Comparison of ENCODE assay signal across 26 cellular contexts in genomic region chr10:3009341-3009740, GRCh38. TPM values are rescaled to one million over a fixed set of nuclear protein-coding genes. Genes with fewer than 3 reads are reported as not detected.
DNase-seq lines count a peak whose midpoint lies in the region; ATAC-seq, FAIRE-seq and TF ChIP-seq lines count a peak whose summit lies in the region.
"Had no signal": no experiment of that assay in that cellular context is flagged by ENCODE, and none has a peak within 500 bp of the region (broad histone marks: within the 10 kb centered on the region; RNA-seq: fewer than 3 reads in every experiment).

No MANE protein-coding gene starts in this region.

- in situ Hi-C loops in IMR-90 (cut with MboI; ENCODE audit: low sequenced_read_pairs): no loop called here

- H3K4me1 Mint-ChIP-seq in activated T-cell treated with anti-CD3 and anti-CD28 coated beads, Interleukin-2, amount 50 U/mL, for 4 hours (ENCODE audit: low read depth): no peaks in the 10 kb centered on the region
- H3K4me1 Mint-ChIP-seq: CD8-positive, alpha-beta memory T cell had no signal

- peaks cover 9% of the 10 kb centered on the region; the same call in 1 of the 2 replicates for H3K4me1 ChIP-seq in IMR-90 (ENCODE audit: control insufficient read depth, insufficient read depth, low read length)
- H3K4me1 ChIP-seq in prostate gland (replicated peaks): no peaks in the 10 kb centered on the region

- DNase-seq in activated T-cell treated with anti-CD3 and anti-CD28 coated beads, Interleukin-2, amount 50 U/mL, for 4 hours: no peak
- no peak for DNase-seq in activated T-cell treated with anti-CD3 and anti-CD28 coated beads, Interleukin-2, amount 50 U/mL, for 48 hours
- DNase-seq in IMR-90 (no peak), bronchial epithelial cell (ENCODE audit: low read depth) (peak; percentile 8), prostate gland (ENCODE audit: low spot score) (peak; percentile 24), SKM-1 treated with dmso at 0.1 percent for 144 hours (lab: John Stamatoyannopoulos, UW; ENCODE audit: unreplicated experiment) (no peak)
- DNase-seq in activated naive CD4-positive, alpha-beta T cell treated with Interleukin-2 at 50 U/mL for 16 hours: no peak
- DNase-seq: 8988T; CD8-positive, alpha-beta memory T cell; DMS 273 treated with DMSO at 0.1 percent for 48 hours; DMS79; EL; GDM1; Karpas-422; NCI-H1105; NCI-H1436 treated with DMSO at 0.1 percent for 48 hours; NCI-H1930; NCI-H2107; NCI-H446; NCI-H526; NCI-H82; Peyer's patch; SHP77 treated with DMSO at 0.1 percent for 48 hours had no signal

- no CpG with 5 or more reads among the region's 6 CpGs for WGBS in IMR-90 (ENCODE audit: extremely low coverage in 2 of 2, insufficient read length in 1 of 2), 2 experiments
- WGBS in prostate gland: 27% methylated on average over 6 of the region's 6 CpGs

- no peak overlapping the region for H4K5ac ChIP-seq in IMR-90 (ENCODE audit: low read depth, low read length)

- no peak overlapping the region for H3K4ac ChIP-seq in IMR-90 (ENCODE audit: low read depth, low read length)

- TF ChIP-seq CTCF in IMR-90 (conservative IDR thresholded peaks at IDR 0.05; ENCODE audit: low read depth, low read length) (no peak), bronchial epithelial cell (IDR thresholded peaks at IDR 0.05; ENCODE audit: insufficient read depth, low read length, severe bottlenecking) (no peak), prostate gland (IDR thresholded peaks at IDR 0.05) (no peak)

- no peak overlapping the region for H4K8ac ChIP-seq in IMR-90 (ENCODE audit: low read depth in 2 of 2, low read length in 2 of 2)

- no peak for FAIRE-seq in bronchial epithelial cell (lab: Jason Lieb, UNC)
- FAIRE-seq: GM12891 had no signal

- H2BK120ac ChIP-seq in IMR-90 (ENCODE audit: low read depth, low read length): no peak overlapping the region

- no peak overlapping the region for H2AFZ ChIP-seq in IMR-90 (replicated peaks; ENCODE audit: low read length, poor library complexity)

- no peak overlapping the region for H3K56ac ChIP-seq in IMR-90 (ENCODE audit: extremely low read depth, insufficient read depth, low read length)

- H2BK5ac ChIP-seq in IMR-90 (ENCODE audit: low read depth, low read length, poor library complexity, severe bottlenecking): no peak overlapping the region

- no peaks in the 10 kb centered on the region for H3K36me3 ChIP-seq in IMR-90 (ENCODE audit: control insufficient read depth, insufficient read depth, low read length)
- no peaks in the 10 kb centered on the region for H3K36me3 ChIP-seq in bronchial epithelial cell (ENCODE audit: control insufficient read depth, insufficient read depth, low read length)
- H3K36me3 ChIP-seq in prostate gland: no peaks in the 10 kb centered on the region
- H3K36me3 ChIP-seq: Peyer's patch had no signal

- POLR2A ChIA-PET in IMR-90 (lab: Charles Lee; ENCODE audit: unreplicated experiment): no interaction called here

- CTCF ChIA-PET in IMR-90 (lab: Yijun Ruan, JAX): interaction anchor here (0.8 kb wide), 1 partner anchor 81 kb away, joined by 5 read pairs; no protein-coding TSS in a partner anchor

- no peak for TF ChIP-seq RAD21 in IMR-90 (IDR thresholded peaks at IDR 0.05; ENCODE audit: low read length)

- intact Hi-C loops in IMR-90 (cut with micrococcal nuclease): no loop called here
- intact Hi-C loops in prostate gland (cut with DNase I): no loop called here

- H3K14ac ChIP-seq in IMR-90 (replicated peaks; ENCODE audit: low read depth, low read length): no peak overlapping the region

- H2AK5ac ChIP-seq in IMR-90 (ENCODE audit: low read depth, low read length): no peak overlapping the region; the same call in 1 of the 2 replicates

- no peak overlapping the region for H2BK15ac ChIP-seq in IMR-90 (ENCODE audit: low read depth, low read length)

- H3K4me3 ChIP-seq in IMR-90 (ENCODE audit: insufficient read depth, low read depth, low read length) (no peak overlapping the region), bronchial epithelial cell (ENCODE audit: low read depth, low read length) (no peak overlapping the region), prostate gland (no peak overlapping the region)
- H3K4me3 ChIP-seq: Peyer's patch had no signal

- H3K23ac ChIP-seq in IMR-90 (ENCODE audit: low read depth, low read length): no peak overlapping the region

- ATAC-seq in activated T-cell treated with anti-CD3 and anti-CD28 coated beads, Interleukin-2, amount 50 U/mL, for 4 hours: peak; percentile 18 to 40
- ATAC-seq in IMR-90 (ENCODE audit: low read depth): peak; percentile 22
- ATAC-seq in GM21381 (IDR thresholded peaks at IDR 0.05; ENCODE audit: unreplicated experiment): no peak

- H3K27ac ChIP-seq in IMR-90 (ENCODE audit: insufficient read depth, low read length): no peak overlapping the region
- H3K27ac ChIP-seq in prostate gland: peak overlapping the region; percentile 21 to 59
- H3K27ac ChIP-seq: C4-2B, Peyer's patch had no signal

- dilution Hi-C loops in IMR-90 (cut with HindIII; ENCODE audit: low sequenced_read_pairs, unreplicated experiment): no loop called here

- H3K9ac ChIP-seq in IMR-90 (ENCODE audit: low read depth, low read length): no peak overlapping the region

- peaks cover 4% of the 10 kb centered on the region for H3K9me3 Mint-ChIP-seq in activated T-cell treated with anti-CD3 and anti-CD28 coated beads, Interleukin-2, amount 50 U/mL, for 4 hours

- H3K79me1 ChIP-seq in IMR-90 (ENCODE audit: low read depth in 1 of 2, low read length in 2 of 2): no peaks in the 10 kb centered on the region

- peaks cover 46% of the 10 kb centered on the region for H3K27me3 Mint-ChIP-seq in activated T-cell treated with anti-CD3 and anti-CD28 coated beads, Interleukin-2, amount 50 U/mL, for 4 hours (ENCODE audit: low read depth)

- no peaks in the 10 kb centered on the region for H4K20me1 ChIP-seq in IMR-90 (ENCODE audit: insufficient read depth, low read length)

- no peak overlapping the region for H2BK20ac ChIP-seq in IMR-90 (ENCODE audit: low read depth, low read length)

- H3K27me3 ChIP-seq in IMR-90 (ENCODE audit: control insufficient read depth, insufficient read depth, low read length) (peaks cover 22% of the 10 kb centered on the region), bronchial epithelial cell (ENCODE audit: control insufficient read depth, insufficient read depth, low read length) (no peaks in the 10 kb centered on the region), prostate gland (replicated peaks; ENCODE audit: insufficient read depth) (no peaks in the 10 kb centered on the region)
- H3K27me3 ChIP-seq: Peyer's patch had no signal

- H3K18ac ChIP-seq in IMR-90 (ENCODE audit: low read depth, low read length): no peak overlapping the region; the same call in 1 of the 2 replicates

- H3K4me3 Mint-ChIP-seq in activated T-cell treated with anti-CD3 and anti-CD28 coated beads, Interleukin-2, amount 50 U/mL, for 4 hours: no peak overlapping the region
- H3K4me3 Mint-ChIP-seq: CD8-positive, alpha-beta memory T cell had no signal

- H3K4me2 ChIP-seq in IMR-90 (ENCODE audit: low read depth, low read length): no peak overlapping the region

- no peak overlapping the region for H2AK9ac ChIP-seq in IMR-90 (replicated peaks; ENCODE audit: low read depth, low read length, poor library complexity)

- TF ChIP-seq POLR2A in IMR-90 (IDR thresholded peaks at IDR 0.05; ENCODE audit: low read depth, low read length) (no peak), prostate gland (IDR thresholded peaks at IDR 0.05) (no peak)

- no TSS peak for BruUV-seq in IMR-90 (replicated peaks; lab: Mats Ljungman, UMichigan)

- no peak overlapping the region for H4K91ac ChIP-seq in IMR-90 (ENCODE audit: insufficient read depth, low read depth, low read length)

- H3K36me3 Mint-ChIP-seq in activated T-cell treated with anti-CD3 and anti-CD28 coated beads, Interleukin-2, amount 50 U/mL, for 4 hours (ENCODE audit: insufficient read depth): no peaks in the 10 kb centered on the region

- H3K9me3 ChIP-seq in IMR-90 (ENCODE audit: control insufficient read depth, insufficient read depth, low read length) (peaks cover 3% of the 10 kb centered on the region; the same call in 1 of the 2 replicates), prostate gland (no peaks in the 10 kb centered on the region)
- H3K9me3 ChIP-seq: Peyer's patch had no signal

- H3K9me1 ChIP-seq in IMR-90 (ENCODE audit: insufficient read depth, low read length): no peaks in the 10 kb centered on the region; the same call in 1 of the 2 replicates

TF ChIP-seq in IMR-90, 13 proteins besides CTCF, POLR2A, EP300 and RAD21 (continues in another document):
- TF ChIP-seq RCOR1 (IDR thresholded peaks at IDR 0.05; ENCODE audit: insufficient replicate concordance, low read length) (no peak), BHLHE40 (IDR thresholded peaks at IDR 0.05; ENCODE audit: low read depth, low read length) (no peak), RFX5 (IDR thresholded peaks at IDR 0.05; ENCODE audit: low read depth, low read length) (no peak), MXI1 (IDR thresholded peaks at IDR 0.05; ENCODE audit: borderline replicate concordance, low read depth, low read length) (no peak), ELK1 (IDR thresholded peaks at IDR 0.05; ENCODE audit: borderline replicate concordance, low read depth, low read length) (no peak), FOS (IDR thresholded peaks at IDR 0.05; ENCODE audit: low read depth, low read length) (no peak), CHD1 (IDR thresholded peaks at IDR 0.05; ENCODE audit: low read depth, low read length) (no peak)
- TF ChIP-seq, protein P1, sequence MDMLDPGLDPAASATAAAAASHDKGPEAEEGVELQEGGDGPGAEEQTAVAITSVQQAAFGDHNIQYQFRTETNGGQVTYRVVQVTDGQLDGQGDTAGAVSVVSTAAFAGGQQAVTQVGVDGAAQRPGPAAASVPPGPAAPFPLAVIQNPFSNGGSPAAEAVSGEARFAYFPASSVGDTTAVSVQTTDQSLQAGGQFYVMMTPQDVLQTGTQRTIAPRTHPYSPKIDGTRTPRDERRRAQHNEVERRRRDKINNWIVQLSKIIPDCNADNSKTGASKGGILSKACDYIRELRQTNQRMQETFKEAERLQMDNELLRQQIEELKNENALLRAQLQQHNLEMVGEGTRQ (IDR thresholded peaks at IDR 0.05; ENCODE audit: low read depth, low read length): no peak

RNA-seq across cellular contexts. Expression of gene PFKP, which starts 58.0 kb away (rescaled TPM):
- total RNA-seq in activated T-cell treated with anti-CD3 and anti-CD28 coated beads, Interleukin-2, amount 50 U/mL, for 4 hours: 100 to 1,000 TPM; 239 to 271 (median 253) TPM
- total RNA-seq in IMR-90 (2012; rRNA removed) (281 and 294 TPM in 2 replicates), bronchial epithelial cell (188 and 196 TPM in 2 replicates), prostate gland (10 to 100 TPM; 35.1 to 86.9 TPM)
- polyA plus RNA-seq in IMR-90 (2012; rRNA removed): 223 and 249 TPM in 2 replicates
- 173 and 244 TPM in 2 replicates for polyA plus RNA-seq in IMR-90 (2012; cell fraction: cytosol; rRNA removed)
- 276 and 335 TPM in 2 replicates for polyA plus RNA-seq in IMR-90 (2012; cell fraction: nucleus; rRNA removed; ENCODE audit: low replicate concordance)

Comparison
In these comparisons a context has a peak if more than half of its experiments do, and no peak if none do; other contexts are left out.
1. DNase-seq: peak in bronchial epithelial cell (single experiment) and prostate gland (single experiment); none in activated T-cell treated with anti-CD3 and anti-CD28 coated beads, Interleukin-2, amount 50 U/mL, for 4 hours (single experiment), activated T-cell treated with anti-CD3 and anti-CD28 coated beads, Interleukin-2, amount 50 U/mL, for 48 hours (0 of 2), IMR-90 (single experiment), activated naive CD4-positive, alpha-beta T cell treated with Interleukin-2 at 50 U/mL for 16 hours (single experiment) and SKM-1 treated with dmso at 0.1 percent for 144 hours (single experiment).